Comparison of ENCODE assay signal across 12 cellular contexts in genomic region chr12:95857799-95858198, GRCh38. TPM values are rescaled to one million over a fixed set of nuclear protein-coding genes. Genes with fewer than 3 reads are reported as not detected.
DNase-seq lines count a peak whose midpoint lies in the region; ATAC-seq and TF ChIP-seq lines count a peak whose summit lies in the region.
"Had no signal": no experiment of that assay in that cellular context is flagged by ENCODE, and none has a peak within 500 bp of the region (broad histone marks: within the 10 kb centered on the region; RNA-seq: fewer than 3 reads in every experiment).

No MANE protein-coding gene starts in this region.

- no peak for TF ChIP-seq RAD21 in HCT116 (IDR thresholded peaks at IDR 0.05; ENCODE audit: low read depth)

- H3K27me3 Mint-ChIP-seq in T-cell: peaks cover 0 to 3% of the 10 kb centered on the region in 2 donors
- H3K27me3 Mint-ChIP-seq: activated naive CD8-positive, alpha-beta T cell treated with anti-CD3 and anti-CD28 coated beads for 36 hours had no signal

- DNase-seq in HCT116 (ENCODE audit: low read depth, low spot score) (no peak), PC-3 (no peak), hepatocyte (ENCODE audit: low spot score) (no peak), sigmoid colon (no peak), T-cell (no peak), pons (ENCODE audit: low spot score) (no peak), COR-L47 (lab: John Stamatoyannopoulos, UW) (no peak)
- DNase-seq in stimulated activated CD4-positive, alpha-beta T cell treated with anti-CD3 and anti-CD28 coated beads, Interleukin-4, amount 100 ng/mL, for 4 hours: no peak
- DNase-seq: activated CD4-positive, alpha-beta T cell treated with anti-CD3 and anti-CD28 coated beads for 1 hour; activated naive CD8-positive, alpha-beta T cell treated with anti-CD3 and anti-CD28 coated beads for 36 hours; DMS79; stimulated activated naive CD8-positive, alpha-beta T cell treated with anti-CD3 and anti-CD28 coated beads, Interleukin-15, Interleukin-2, amounts not matched to agents 100 U/mL and 50 U/mL, for 24 hours had no signal

- H3F3A ChIP-seq in PC-3 (ENCODE audit: low read length, unreplicated experiment): no peaks in the 10 kb centered on the region

- peaks cover 8 to 26% of the 10 kb centered on the region in 2 experiments for H3K4me1 ChIP-seq in HCT116 (ENCODE audit: control insufficient read depth in 1 of 2, insufficient read depth in 2 of 2, low read length in 2 of 2)
- H3K4me1 ChIP-seq in PC-3 (ENCODE audit: insufficient read depth, low read length): peaks cover 18% of the 10 kb centered on the region
- H3K4me1 ChIP-seq in hepatocyte (ENCODE audit: insufficient read depth): peaks cover 8% of the 10 kb centered on the region
- H3K4me1 ChIP-seq in sigmoid colon: peaks cover 0 to 22% (median 20%) of the 10 kb centered on the region in 4 donors

- H3K9ac ChIP-seq in HCT116 (ENCODE audit: low read length) (no peak overlapping the region), PC-3 (ENCODE audit: low read length) (no peak overlapping the region)

- BruUV-seq in HCT116 (replicated peaks; lab: Mats Ljungman, UMichigan): TSS peak; percentile 52
- BruUV-seq in PC-3 (replicated peaks; lab: Mats Ljungman, UMichigan): no TSS peak

- H3K4me3 Mint-ChIP-seq in T-cell: peak overlapping the region in 1 of 3 donors; percentile 63
- H3K4me3 Mint-ChIP-seq: activated naive CD8-positive, alpha-beta T cell treated with anti-CD3 and anti-CD28 coated beads for 36 hours had no signal

- peak overlapping the region in 1 of 2 experiments; percentile 94; a peak in 2 of 4 replicates for H3K4me3 ChIP-seq in HCT116 (replicated peaks in 1 of 2; ENCODE audit: low read depth in 1 of 2, low read length in 2 of 2)
- no peak overlapping the region for H3K4me3 ChIP-seq in PC-3 (ENCODE audit: low read length)
- H3K4me3 ChIP-seq in hepatocyte: no peak overlapping the region
- peak overlapping the region; percentile 66 to 79 (median 72) for H3K4me3 ChIP-seq in sigmoid colon

- H3K79me2 ChIP-seq in HCT116 (ENCODE audit: insufficient read depth, low read length) (peaks cover 41% of the 10 kb centered on the region), PC-3 (ENCODE audit: low read length) (peaks cover 41% of the 10 kb centered on the region), hepatocyte (peaks cover 36% of the 10 kb centered on the region)

- TF ChIP-seq CTCF in HCT116 (IDR thresholded peaks at IDR 0.05 in 2 of 3, conservative IDR thresholded peaks at IDR 0.05 in 1 of 3; ENCODE audit: borderline replicate concordance in 1 of 3, insufficient read depth in 1 of 3, low read depth in 2 of 3, low read length in 2 of 3): no peak
- TF ChIP-seq CTCF in PC-3 (conservative IDR thresholded peaks at IDR 0.05; ENCODE audit: low read depth, low read length): no peak
- TF ChIP-seq CTCF in hepatocyte (IDR thresholded peaks at IDR 0.05; ENCODE audit: poor library complexity): no peak
- no peak for TF ChIP-seq CTCF in sigmoid colon (IDR thresholded peaks at IDR 0.05)

- RAD21 ChIA-PET in HCT116 (lab: Charles Lee; ENCODE audit: low non-redundant PET in 1 of 2, low total read pairs in 2 of 2, uncharacterized antibody in 2 of 2, unreplicated experiment in 2 of 2): no interaction called here

- no peak overlapping the region for H3K27ac ChIP-seq in HCT116 (ENCODE audit: low read depth, low read length)
- no peak overlapping the region for H3K27ac ChIP-seq in PC-3 (ENCODE audit: low read length)
- no peak overlapping the region for H3K27ac ChIP-seq in hepatocyte
- no peak overlapping the region for H3K27ac ChIP-seq in sigmoid colon

- H3K4me1 Mint-ChIP-seq in T-cell: peaks cover 0 to 26% (median 20%) of the 10 kb centered on the region in 3 donors

- TF ChIP-seq POLR2A in HCT116 (IDR thresholded peaks at IDR 0.05; ENCODE audit: borderline replicate concordance, extremely low read depth, insufficient read depth, insufficient read length) (no peak), sigmoid colon (IDR thresholded peaks at IDR 0.05) (no peak)

- no peak overlapping the region for H3K27ac Mint-ChIP-seq in T-cell
- H3K27ac Mint-ChIP-seq: activated naive CD8-positive, alpha-beta T cell treated with anti-CD3 and anti-CD28 coated beads for 36 hours had no signal

- intact Hi-C loops in HCT116 (cut with micrococcal nuclease) (no loop called here), PC-3 (cut with micrococcal nuclease) (no loop called here), sigmoid colon (cut with DNase I) (loop anchor here (1.0 to 5.0 kb wide), 2 partner anchors 66 to 85 kb away; partner anchors contain the start of genes AMDHD1 and CCDC38)

- H2AFZ ChIP-seq in HCT116 (ENCODE audit: low read depth, low read length, poor library complexity, severe bottlenecking) (no peak overlapping the region), PC-3 (ENCODE audit: low read length) (peak overlapping the region; percentile 91; the same call in 1 of the 2 replicates), hepatocyte (peak overlapping the region; percentile 67)

- TF ChIP-seq EP300 in sigmoid colon (IDR thresholded peaks at IDR 0.05): no peak

- H3K36me3 Mint-ChIP-seq in T-cell: peaks cover 18% of the 10 kb centered on the region

- H3K36me3 ChIP-seq in HCT116 (ENCODE audit: control insufficient read depth in 1 of 2, insufficient read depth in 2 of 2, low read length in 2 of 2) (peaks cover 13 to 21% of the 10 kb centered on the region in 2 experiments), PC-3 (ENCODE audit: low read depth, low read length) (peaks cover 20% of the 10 kb centered on the region), hepatocyte (replicated peaks; ENCODE audit: insufficient read depth, low read depth) (peaks cover 4% of the 10 kb centered on the region), sigmoid colon (peaks cover 0 to 19% (median 12%) of the 10 kb centered on the region in 4 donors)

- peaks cover 8% of the 10 kb centered on the region; the same call in 1 of the 2 replicates for H4K20me1 ChIP-seq in HCT116 (ENCODE audit: insufficient read depth)
- H4K20me1 ChIP-seq in PC-3 (ENCODE audit: low read length): peaks cover 24% of the 10 kb centered on the region
- no peaks in the 10 kb centered on the region for H4K20me1 ChIP-seq in hepatocyte (ENCODE audit: insufficient read depth, poor library complexity, severe bottlenecking)

- CTCF ChIA-PET in HCT116 (lab: Charles Lee): no interaction called here
- CTCF ChIA-PET in PC-3 (lab: Charles Lee): no interaction called here
- CTCF ChIA-PET in T-cell (lab: Charles Lee): no interaction called here

- H3K9me2 ChIP-seq in HCT116 (ENCODE audit: insufficient read depth) (no peaks in the 10 kb centered on the region), PC-3 (replicated peaks; ENCODE audit: low read length) (no peaks in the 10 kb centered on the region), hepatocyte (replicated peaks; ENCODE audit: insufficient read depth) (no peaks in the 10 kb centered on the region)

- ATAC-seq in HCT116 (no peak), PC-3 (no peak), T-cell (replicated peaks in 1 of 4) (no peak)

- no peaks in the 10 kb centered on the region for H3K9me3 Mint-ChIP-seq in T-cell

- H3K27me3 ChIP-seq in HCT116 (ENCODE audit: insufficient read depth, low read length) (no peaks in the 10 kb centered on the region), PC-3 (ENCODE audit: low read length) (no peaks in the 10 kb centered on the region), hepatocyte (no peaks in the 10 kb centered on the region), sigmoid colon (no peaks in the 10 kb centered on the region)

- POLR2A ChIA-PET in HCT116 (lab: Charles Lee) (no interaction called here), PC-3 (lab: Charles Lee; ENCODE audit: unreplicated experiment) (no interaction called here), T-cell (lab: Charles Lee) (no interaction called here)

- H3K9me3 ChIP-seq in HCT116 (ENCODE audit: control insufficient read depth in 1 of 2, insufficient read depth in 1 of 2, low read depth in 1 of 2, low read length in 2 of 2): no peaks in the 10 kb centered on the region
- H3K9me3 ChIP-seq in PC-3 (ENCODE audit: low read length): no peaks in the 10 kb centered on the region
- H3K9me3 ChIP-seq in hepatocyte (ENCODE audit: low read depth): no peaks in the 10 kb centered on the region
- no peaks in the 10 kb centered on the region for H3K9me3 ChIP-seq in sigmoid colon

- H3K4me2 ChIP-seq in HCT116 (ENCODE audit: low read length) (peak overlapping the region; percentile 65), PC-3 (ENCODE audit: low read length) (0 out of 2 replicates have a peak overlapping the region, but pooled peaks have one; percentile 88), hepatocyte (peak overlapping the region; percentile 72)

- 64% methylated on average over 18 of the region's 18 CpGs for WGBS in hepatocyte (ENCODE audit: low lambda C conversion rate, missing lambda C conversion rate)
- 41 to 58% methylated on average over 18 of the region's 18 CpGs for WGBS in sigmoid colon, 2 donors

TF ChIP-seq in HCT116, 20 proteins besides CTCF, POLR2A, EP300 and RAD21:
- TF ChIP-seq ZBTB33 (IDR thresholded peaks at IDR 0.05; ENCODE audit: extremely low read depth, insufficient replicate concordance, low read length): no peak
- TF ChIP-seq ELF1 (IDR thresholded peaks at IDR 0.05; ENCODE audit: borderline replicate concordance, low read depth): no peak
- no peak for TF ChIP-seq ZNF274 (IDR thresholded peaks at IDR 0.05; ENCODE audit: low read depth, low read length)

RNA-seq across cellular contexts. Expression of gene SNRPF, which starts 1.0 kb away (rescaled TPM):
- total RNA-seq in HCT116 (2021; ENCODE audit: unreplicated experiment) (56.3 TPM), PC-3 (2014; rRNA removed) (47.4 and 47.5 TPM in 2 replicates), hepatocyte (10.9 and 20.0 TPM in 2 replicates), sigmoid colon (1 to 10 TPM; 3.0 to 9.0 (median 7.2) TPM), T-cell (10 to 100 TPM; 14.0 to 33.6 (median 19.3) TPM)
- 77.5 and 113 TPM in 2 replicates for polyA plus RNA-seq in HCT116 (2012)
- polyA plus RNA-seq in hepatocyte (54.4 and 54.6 TPM in 2 replicates), sigmoid colon (10 to 100 TPM; 33.0 to 52.3 (median 43.9) TPM)

Comparison
In these comparisons a context has a peak if more than half of its experiments do, and no peak if none do; other contexts are left out.
1. H3K4me3 ChIP-seq: peak in sigmoid colon (4 of 4); none in PC-3 (single experiment) and hepatocyte (single experiment).
2. Peak in every context shown above with its lines, with median percentiles within 50 percentile points of each other: H3K4me2 ChIP-seq.